In genomic region chr3:11665331-11665730, GRCh38 we compare ENCODE assay signal across 17 cellular contexts. TPM values are rescaled to one million over a fixed set of nuclear protein-coding genes. Genes with fewer than 3 reads are reported as not detected.
DNase-seq lines count a peak whose midpoint lies in the region; ATAC-seq and TF ChIP-seq lines count a peak whose summit lies in the region.
"Had no signal": no experiment of that assay in that cellular context is flagged by ENCODE, and none has a peak within 500 bp of the region (broad histone marks: within the 10 kb centered on the region; RNA-seq: fewer than 3 reads in every experiment).

No MANE protein-coding gene starts in this region.

- no TSS peak for BruUV-seq in mammary epithelial cell (replicated peaks; lab: Mats Ljungman, UMichigan)

- H2BK5ac ChIP-seq in neuronal stem cell (ENCODE audit: low read length): no peak overlapping the region

- H3K79me2 ChIP-seq in mammary epithelial cell (ENCODE audit: insufficient read depth, low read length): peaks cover 74% of the 10 kb centered on the region

- H2BK15ac ChIP-seq in neuronal stem cell (ENCODE audit: low read length): no peak overlapping the region

- no peaks in the 10 kb centered on the region for H3K27me3 ChIP-seq in mammary epithelial cell (ENCODE audit: insufficient read depth, low read length)
- H3K27me3 ChIP-seq in endodermal cell (ENCODE audit: control insufficient read depth, insufficient read depth, low read length, poor library complexity, severe bottlenecking): no peaks in the 10 kb centered on the region
- H3K27me3 ChIP-seq in neuronal stem cell (ENCODE audit: control insufficient read depth in 3 of 3, insufficient read depth in 3 of 3, low read depth in 1 of 3, low read length in 3 of 3): no peaks in the 10 kb centered on the region

- in situ Hi-C loops in T47D (cut with HindIII; ENCODE audit: low pct_unique_long_range_greater_than_20kb, low sequenced_read_pairs): no loop called here
- in situ Hi-C loops in mammary epithelial cell (cut with MboI; ENCODE audit: low sequenced_read_pairs in 2 of 2): no loop called here

- intact Hi-C loops in mammary epithelial cell (cut with micrococcal nuclease): no loop called here

- H3K36me3 ChIP-seq in mammary epithelial cell (ENCODE audit: insufficient read depth, low read length) (no peaks in the 10 kb centered on the region), endodermal cell (ENCODE audit: control insufficient read depth, insufficient read depth, low read length) (no peaks in the 10 kb centered on the region), neuronal stem cell (replicated peaks in 1 of 2; ENCODE audit: control insufficient read depth in 2 of 2, insufficient read depth in 2 of 2, low read length in 2 of 2) (no peaks in the 10 kb centered on the region)
- H3K36me3 ChIP-seq: HAP-1 had no signal

- H3K14ac ChIP-seq in neuronal stem cell (ENCODE audit: low read length): no peak overlapping the region

- dilution Hi-C loops in mammary epithelial cell (cut with HindIII; ENCODE audit: low sequenced_read_pairs): no loop called here

- peaks cover 11% of the 10 kb centered on the region for H3K4me1 Mint-ChIP-seq in endodermal cell

- H3K18ac ChIP-seq in neuronal stem cell (ENCODE audit: low read length): peak overlapping the region; percentile 34

- TF ChIP-seq CTCF in mammary epithelial cell (conservative IDR thresholded peaks at IDR 0.05 in 1 of 2, IDR thresholded peaks at IDR 0.05 in 1 of 2; ENCODE audit: extremely low read depth in 1 of 2, insufficient read depth in 1 of 2, low read depth in 1 of 2, low read length in 2 of 2): no peak
- TF ChIP-seq CTCF in endodermal cell (conservative IDR thresholded peaks at IDR 0.05): no peak

- no peaks in the 10 kb centered on the region for H4K20me1 ChIP-seq in mammary epithelial cell (ENCODE audit: insufficient read depth, low read length)

- H3K4me2 ChIP-seq in mammary epithelial cell (ENCODE audit: insufficient read depth, low read depth, low read length): no peak overlapping the region
- H3K4me2 ChIP-seq in neuronal stem cell (ENCODE audit: insufficient read depth, low read length, poor library complexity, severe bottlenecking): no peak overlapping the region
- H3K4me2 ChIP-seq: A549 had no signal

- H2AK5ac ChIP-seq in neuronal stem cell (ENCODE audit: low read depth, low read length): no peak overlapping the region

- no peak overlapping the region for H3K4ac ChIP-seq in neuronal stem cell (ENCODE audit: low read length)

- no peak for ATAC-seq in HG02798 (IDR thresholded peaks at IDR 0.05; ENCODE audit: poor library complexity, unreplicated experiment)
- ATAC-seq: A549 had no signal

- peaks cover 12% of the 10 kb centered on the region for H3K4me1 ChIP-seq in mammary epithelial cell (ENCODE audit: insufficient read depth, low read length)
- no peaks in the 10 kb centered on the region for H3K4me1 ChIP-seq in endodermal cell (ENCODE audit: control insufficient read depth, insufficient read depth, low read length)
- H3K4me1 ChIP-seq in neuronal stem cell (ENCODE audit: control insufficient read depth in 2 of 2, insufficient read depth in 1 of 2, low read depth in 1 of 2, low read length in 2 of 2): peaks cover 0 to 2% of the 10 kb centered on the region in 2 donors
- H3K4me1 ChIP-seq: HAP-1 had no signal

- H4K8ac ChIP-seq in neuronal stem cell (ENCODE audit: low read depth, low read length): no peak overlapping the region

- 76% methylated on average over 10 of the region's 10 CpGs for WGBS in mammary epithelial cell (ENCODE audit: low coverage, missing lambda C conversion rate)
- 96 to 100% methylated on average over 4 to 10 of the region's 10 CpGs for WGBS in endodermal cell (ENCODE audit: insufficient coverage in 1 of 2, insufficient read length in 1 of 2), 2 experiments
- no CpG with 5 or more reads among the region's 10 CpGs for WGBS in neuronal stem cell (ENCODE audit: extremely low coverage in 2 of 2, insufficient read length in 2 of 2, insufficient replicate concordance in 1 of 2), 2 donors

- H3K79me1 ChIP-seq in neuronal stem cell (ENCODE audit: low read depth, low read length): no peaks in the 10 kb centered on the region

- peak; percentile 38 to 77 for DNase-seq in T47D (ENCODE audit: low read depth in 1 of 2, low spot score in 1 of 2)
- DNase-seq in mammary epithelial cell: no peak
- no peak for DNase-seq in endodermal cell
- DNase-seq in neuronal stem cell (ENCODE audit: low spot score): no peak
- DNase-seq in activated gamma-delta T cell (lab: John Stamatoyannopoulos, UW): no peak
- DNase-seq in HuH-7 (ENCODE audit: low spot score): no peak
- DNase-seq: AML-193; Caco-2; CD4-positive, alpha-beta T cell; GDM1; GM23248 had no signal

- H3K4me3 Mint-ChIP-seq in endodermal cell: no peak overlapping the region
- H3K4me3 Mint-ChIP-seq: CD4-positive, alpha-beta T cell had no signal

- H2BK120ac ChIP-seq in neuronal stem cell (ENCODE audit: low read depth, low read length): no peak overlapping the region

- H2BK12ac ChIP-seq in neuronal stem cell (ENCODE audit: low read length): no peak overlapping the region

- H3K27ac Mint-ChIP-seq in endodermal cell: peak overlapping the region; percentile 23
- H3K27ac Mint-ChIP-seq: CD4-positive, alpha-beta T cell had no signal

- no peak overlapping the region for H3K23ac ChIP-seq in neuronal stem cell (ENCODE audit: low read depth, low read length, poor library complexity)

- H3K9ac ChIP-seq in mammary epithelial cell (ENCODE audit: insufficient read depth, low read length) (no peak overlapping the region), endodermal cell (ENCODE audit: extremely low read depth, low read length, poor library complexity, severe bottlenecking) (no peak overlapping the region), neuronal stem cell (ENCODE audit: low read depth, low read length, poor library complexity) (no peak overlapping the region)
- H3K9ac ChIP-seq: GM23248 had no signal

- H3K4me3 ChIP-seq in mammary epithelial cell (replicated peaks in 1 of 3; ENCODE audit: insufficient read depth in 1 of 3, low read depth in 2 of 3, low read length in 3 of 3): no peak overlapping the region
- H3K4me3 ChIP-seq in endodermal cell (ENCODE audit: low read length): no peak overlapping the region
- no peak overlapping the region for H3K4me3 ChIP-seq in neuronal stem cell (ENCODE audit: low read length in 2 of 2)
- H3K4me3 ChIP-seq: A549, GM23248, HAP-1 had no signal

- no peak overlapping the region for H4K91ac ChIP-seq in neuronal stem cell (ENCODE audit: low read depth, low read length, poor library complexity)

- no peak overlapping the region for H2AFZ ChIP-seq in mammary epithelial cell (ENCODE audit: low read depth, low read length)
- H2AFZ ChIP-seq in neuronal stem cell (ENCODE audit: low read length): no peak overlapping the region
- H2AFZ ChIP-seq: GM23248 had no signal

- H3K27me3 Mint-ChIP-seq in endodermal cell (ENCODE audit: insufficient read depth): no peaks in the 10 kb centered on the region
- H3K27me3 Mint-ChIP-seq: CD4-positive, alpha-beta T cell; IgD-negative memory B cell had no signal

- peaks cover 6% of the 10 kb centered on the region for H3K9me3 Mint-ChIP-seq in endodermal cell
- H3K9me3 Mint-ChIP-seq: CD4-positive, alpha-beta T cell had no signal

- H3K9me3 ChIP-seq in mammary epithelial cell (replicated peaks; ENCODE audit: insufficient read depth, low read length): no peaks in the 10 kb centered on the region
- H3K9me3 ChIP-seq in endodermal cell (ENCODE audit: control insufficient read depth, low read length): no peaks in the 10 kb centered on the region
- H3K9me3 ChIP-seq in neuronal stem cell (replicated peaks in 1 of 2; ENCODE audit: control insufficient read depth in 2 of 2, insufficient read depth in 1 of 2, low read depth in 1 of 2, low read length in 2 of 2): peaks cover 0 to 2% of the 10 kb centered on the region in 2 donors
- H3K9me3 ChIP-seq: Caco-2, HAP-1 had no signal

- CTCF ChIA-PET in mammary epithelial cell (lab: Charles Lee; ENCODE audit: low non-redundant PET): no interaction called here

- H3K36me3 Mint-ChIP-seq in endodermal cell (ENCODE audit: low read depth): peaks cover 5% of the 10 kb centered on the region

- H3K27ac ChIP-seq in mammary epithelial cell (ENCODE audit: insufficient read depth, low read depth, low read length) (no peak overlapping the region), endodermal cell (ENCODE audit: low read depth, low read length) (no peak overlapping the region), neuronal stem cell (replicated peaks; ENCODE audit: low read length) (no peak overlapping the region)
- H3K27ac ChIP-seq: 22Rv1, A549, C4-2B, GM23248 had no signal

RNA-seq across cellular contexts. Expression of gene VGLL4, which starts 21.6 kb away (rescaled TPM):
- total RNA-seq in mammary epithelial cell (10 to 100 TPM; 30.8 to 77.3 TPM), endodermal cell (10 to 100 TPM; 47.5 to 49.7 TPM)
- 31.3 TPM for polyA plus RNA-seq in mammary epithelial cell
- 46.0 TPM for polyA minus RNA-seq in mammary epithelial cell
- polyA plus RNA-seq in endodermal cell (2013, experiment 1 of 2): 77.0 TPM
- polyA plus RNA-seq in endodermal cell (2013, experiment 2 of 2): 77.0 TPM
- 67.7 TPM for polyA plus RNA-seq in neuronal stem cell (2013, experiment 1 of 2)
- 69.5 TPM for polyA plus RNA-seq in neuronal stem cell (2013, experiment 2 of 2)

Comparison
In these comparisons a context has a peak if more than half of its experiments do, and no peak if none do; other contexts are left out.
1. DNase-seq: peak in T47D (2 of 2); none in mammary epithelial cell (single experiment), endodermal cell (single experiment), neuronal stem cell (single experiment), activated gamma-delta T cell (single experiment) and HuH-7 (single experiment).